Comparison of ENCODE assay signal across 19 cellular contexts in genomic region chr3:53550005-53550620, GRCh38. TPM values are rescaled to one million over a fixed set of nuclear protein-coding genes. Genes with fewer than 3 reads are reported as not detected.
DNase-seq lines count a peak whose midpoint lies in the region; ATAC-seq, FAIRE-seq and TF ChIP-seq lines count a peak whose summit lies in the region.
"Had no signal": no experiment of that assay in that cellular context is flagged by ENCODE, and none has a peak within 500 bp of the region (broad histone marks: within the 10 kb centered on the region; RNA-seq: fewer than 3 reads in every experiment).

No MANE protein-coding gene starts in this region.

- DNase-seq in COLO829 (ENCODE audit: low spot score) (peak; percentile 42), bronchial epithelial cell (ENCODE audit: low read depth) (no peak), neuronal stem cell (ENCODE audit: low spot score) (no peak), NCI-H1436 (lab: John Stamatoyannopoulos, UW) (no peak), GM13976 (ENCODE audit: low spot score) (no peak)
- DNase-seq: EL, H9, HFFc6, Karpas-422, NCI-H1694 treated with DMSO at 0.1 percent for 48 hours, NCI-H446, NCI-H526, OCI-M1, SHP77 had no signal

- no peak overlapping the region for H4K8ac ChIP-seq in neuronal stem cell (ENCODE audit: low read depth, low read length)

- WGBS in gastroesophageal sphincter (ENCODE audit: low coverage in 1 of 2), 2 donors, result 64 to 69% methylated on average over 3 to 5 of the region's 8 CpGs
- no CpG with 5 or more reads among the region's 8 CpGs for WGBS in neuronal stem cell (ENCODE audit: extremely low coverage in 2 of 2, insufficient read length in 2 of 2, insufficient replicate concordance in 1 of 2), 2 donors

- no peak for TF ChIP-seq CTCF in bronchial epithelial cell (IDR thresholded peaks at IDR 0.05; ENCODE audit: insufficient read depth, low read length, severe bottlenecking)
- TF ChIP-seq CTCF in gastroesophageal sphincter (IDR thresholded peaks at IDR 0.05), result no peak
- no peak for TF ChIP-seq CTCF in GM13976 (IDR thresholded peaks at IDR 0.05; ENCODE audit: borderline replicate concordance, control extremely low read depth, extremely low read depth, insufficient read depth, missing control alignments)

- H3K27me3 ChIP-seq in bronchial epithelial cell (ENCODE audit: control insufficient read depth, insufficient read depth, low read length) (no peaks in the 10 kb centered on the region), gastroesophageal sphincter (no peaks in the 10 kb centered on the region), neuronal stem cell (ENCODE audit: control insufficient read depth in 3 of 3, insufficient read depth in 3 of 3, low read depth in 1 of 3, low read length in 3 of 3) (no peaks in the 10 kb centered on the region)

- H3K36me3 ChIP-seq in bronchial epithelial cell (ENCODE audit: control insufficient read depth, insufficient read depth, low read length) (no peaks in the 10 kb centered on the region), gastroesophageal sphincter (no peaks in the 10 kb centered on the region), neuronal stem cell (replicated peaks in 1 of 2; ENCODE audit: control insufficient read depth in 2 of 2, insufficient read depth in 2 of 2, low read length in 2 of 2) (no peaks in the 10 kb centered on the region)

- no peaks in the 10 kb centered on the region for H3K79me1 ChIP-seq in neuronal stem cell (ENCODE audit: low read depth, low read length)

- peak overlapping the region; percentile 68 for H3K18ac ChIP-seq in neuronal stem cell (ENCODE audit: low read length)

- no peak overlapping the region for H2AFZ ChIP-seq in neuronal stem cell (ENCODE audit: low read length)

- TF ChIP-seq EP300 in gastroesophageal sphincter (IDR thresholded peaks at IDR 0.05), result no peak

- H3K4ac ChIP-seq in neuronal stem cell (ENCODE audit: low read length), result no peak overlapping the region

- no peak overlapping the region for H3K4me3 ChIP-seq in bronchial epithelial cell (ENCODE audit: low read depth, low read length)
- H3K4me3 ChIP-seq in gastroesophageal sphincter, result no peak overlapping the region
- peak overlapping the region in 1 of 2 donors; percentile 37 for H3K4me3 ChIP-seq in neuronal stem cell (ENCODE audit: low read length in 2 of 2)

- no peak for TF ChIP-seq POLR2A in gastroesophageal sphincter (IDR thresholded peaks at IDR 0.05)

- H3K4me1 ChIP-seq in gastroesophageal sphincter, result peaks cover 0 to 30% (median 6%) of the 10 kb centered on the region in 3 donors
- H3K4me1 ChIP-seq in neuronal stem cell (ENCODE audit: control insufficient read depth in 2 of 2, insufficient read depth in 1 of 2, low read depth in 1 of 2, low read length in 2 of 2), result peaks cover 12 to 14% of the 10 kb centered on the region in 2 donors

- H4K91ac ChIP-seq in neuronal stem cell (ENCODE audit: low read depth, low read length, poor library complexity), result no peak overlapping the region

- no peak overlapping the region for H3K23ac ChIP-seq in neuronal stem cell (ENCODE audit: low read depth, low read length, poor library complexity)

- no peak overlapping the region for H2BK5ac ChIP-seq in neuronal stem cell (ENCODE audit: low read length)

- FAIRE-seq in bronchial epithelial cell (lab: Jason Lieb, UNC), result peak; percentile 55
- FAIRE-seq: A204.1, RCC 7860 had no signal

- no peak overlapping the region for H2BK15ac ChIP-seq in neuronal stem cell (ENCODE audit: low read length)

- in situ Hi-C loops in GM13976 (cut with MboI; ENCODE audit: low sequenced_read_pairs, unreplicated experiment), result no loop called here

- H3K14ac ChIP-seq in neuronal stem cell (ENCODE audit: low read length), result peak overlapping the region; percentile 15

- H3K4me2 ChIP-seq in neuronal stem cell (ENCODE audit: insufficient read depth, low read length, poor library complexity, severe bottlenecking), result no peak overlapping the region

- H3K27ac ChIP-seq in gastroesophageal sphincter, result no peak overlapping the region
- no peak overlapping the region for H3K27ac ChIP-seq in neuronal stem cell (replicated peaks; ENCODE audit: low read length)

- ATAC-seq in gastroesophageal sphincter, result peak; percentile 36
- no peak for ATAC-seq in HG03196 (IDR thresholded peaks at IDR 0.05; ENCODE audit: unreplicated experiment)
- no peak for ATAC-seq in esophagus mucosa

- H3K9ac ChIP-seq in neuronal stem cell (ENCODE audit: low read depth, low read length, poor library complexity), result no peak overlapping the region

- no peak overlapping the region for H2BK120ac ChIP-seq in neuronal stem cell (ENCODE audit: low read depth, low read length)

- H2BK12ac ChIP-seq in neuronal stem cell (ENCODE audit: low read length), result no peak overlapping the region

- H3K9me3 ChIP-seq in gastroesophageal sphincter (no peaks in the 10 kb centered on the region), neuronal stem cell (replicated peaks in 1 of 2; ENCODE audit: control insufficient read depth in 2 of 2, insufficient read depth in 1 of 2, low read depth in 1 of 2, low read length in 2 of 2) (no peaks in the 10 kb centered on the region)

- H2AK5ac ChIP-seq in neuronal stem cell (ENCODE audit: low read depth, low read length), result no peak overlapping the region

RNA-seq across cellular contexts. Expression of gene CACNA1D, which starts 55.7 kb away (rescaled TPM):
- total RNA-seq in bronchial epithelial cell (0.13 and 0.26 TPM in 2 replicates), gastroesophageal sphincter (1 to 10 TPM in 3 of 4 donors, under 1 TPM in 1; 0.52 to 5.7 (median 3.6) TPM), esophagus mucosa (0.52 TPM)
- not detected for polyA plus RNA-seq in neuronal stem cell (2013, experiment 1 of 2)
- polyA plus RNA-seq in neuronal stem cell (2013, experiment 2 of 2), result 0.01 TPM
